Comparison of ENCODE assay signal across 10 cellular contexts in genomic region chr1:22780696-22781095, GRCh38.
DNase-seq lines count a peak whose midpoint lies in the region; ATAC-seq and TF ChIP-seq lines count a peak whose summit lies in the region.
"Had no signal": no experiment of that assay in that cellular context is flagged by ENCODE, and none has a peak within 500 bp of the region (broad histone marks: within the 10 kb centered on the region; RNA-seq: fewer than 3 reads in every experiment).

No MANE protein-coding gene starts in this region.

- no peaks in the 10 kb centered on the region for H3K36me3 ChIP-seq in Karpas-422 (ENCODE audit: insufficient read depth, low read length)
- H3K36me3 ChIP-seq in psoas muscle (ENCODE audit: insufficient read depth in 1 of 2, low read depth in 1 of 2): no peaks in the 10 kb centered on the region
- peaks cover 3% of the 10 kb centered on the region for H3K36me3 ChIP-seq in brain microvascular endothelial cell (replicated peaks)

- ATAC-seq in psoas muscle: peak; percentile 45 to 61 (median 54)

- DNase-seq in NCI-H2227 (lab: John Stamatoyannopoulos, UW; ENCODE audit: unreplicated experiment) (peak; percentile 41), NCI-H2227 treated with DMSO at 0.1 percent for 48 hours (lab: John Stamatoyannopoulos, UW) (no peak), Karpas-422 (peak; percentile 81), dermis blood vessel endothelial cell (peak; percentile 52), psoas muscle (no peak), brain microvascular endothelial cell (no peak), NCI-H146 treated with DMSO at 0.1 percent for 48 hours (lab: John Stamatoyannopoulos, UW; ENCODE audit: unreplicated experiment) (no peak), SHP77 (lab: John Stamatoyannopoulos, UW) (no peak)
- DNase-seq: KBM-7 had no signal

- no peaks in the 10 kb centered on the region for H4K20me1 ChIP-seq in Karpas-422 (ENCODE audit: insufficient read depth, low read depth, low read length)

- peaks cover 66% of the 10 kb centered on the region for H3K4me1 ChIP-seq in Karpas-422 (ENCODE audit: low read length)
- H3K4me1 ChIP-seq in psoas muscle: peaks cover 4% of the 10 kb centered on the region

- H3K79me2 ChIP-seq in Karpas-422 (ENCODE audit: low read length): no peaks in the 10 kb centered on the region

- no peak overlapping the region for H2AFZ ChIP-seq in Karpas-422 (ENCODE audit: low read length)

- TF ChIP-seq CTCF in psoas muscle (IDR thresholded peaks at IDR 0.05): no peak
- no peak for TF ChIP-seq CTCF in brain microvascular endothelial cell (IDR thresholded peaks at IDR 0.05; ENCODE audit: low read depth, low read length, missing control alignments)

- H3K27ac ChIP-seq in Karpas-422 (ENCODE audit: low read length) (no peak overlapping the region), psoas muscle (no peak overlapping the region), brain microvascular endothelial cell (no peak overlapping the region)
- H3K27ac ChIP-seq: cardiac muscle cell had no signal

- H3K9me2 ChIP-seq in Karpas-422 (replicated peaks; ENCODE audit: insufficient read depth, low read length): no peaks in the 10 kb centered on the region

- no peaks in the 10 kb centered on the region for H3K27me3 ChIP-seq in Karpas-422 (ENCODE audit: low read length)
- H3K27me3 ChIP-seq in psoas muscle (ENCODE audit: insufficient read depth in 3 of 3, low read length in 2 of 3): peaks cover 0 to 9% (median 1%) of the 10 kb centered on the region in 3 donors
- H3K27me3 ChIP-seq in brain microvascular endothelial cell (replicated peaks): no peaks in the 10 kb centered on the region
- H3K27me3 ChIP-seq: cardiac muscle cell had no signal

- in situ Hi-C loops in brain microvascular endothelial cell (cut with HindIII; ENCODE audit: low pct_ligation_motif_present, low sequenced_read_pairs): no loop called here

- intact Hi-C loops in psoas muscle (cut with DNase I): no loop called here

- 83 to 89% (median 85%) methylated on average over 14 of the region's 14 CpGs for WGBS in psoas muscle, 3 donors

- no peak overlapping the region for H3K4me3 ChIP-seq in Karpas-422 (ENCODE audit: low read length)
- H3K4me3 ChIP-seq in psoas muscle: no peak overlapping the region
- H3K4me3 ChIP-seq in brain microvascular endothelial cell (ENCODE audit: low read depth, low read length): no peak overlapping the region
- H3K4me3 ChIP-seq: cardiac muscle cell had no signal

- no peak overlapping the region for H3K9ac ChIP-seq in Karpas-422 (ENCODE audit: low read length)

- H3K9me3 ChIP-seq in Karpas-422 (ENCODE audit: low read length) (no peaks in the 10 kb centered on the region), psoas muscle (no peaks in the 10 kb centered on the region)

- no peak overlapping the region for H3K4me2 ChIP-seq in Karpas-422 (ENCODE audit: low read depth, low read length, poor library complexity, severe bottlenecking)

Comparison
In these comparisons a context has a peak if more than half of its experiments do, and no peak if none do; other contexts are left out.
1. DNase-seq: peak in NCI-H2227 (single experiment), Karpas-422 (single experiment) and dermis blood vessel endothelial cell (single experiment); none in NCI-H2227 treated with DMSO at 0.1 percent for 48 hours (single experiment), psoas muscle (0 of 2), brain microvascular endothelial cell (single experiment), NCI-H146 treated with DMSO at 0.1 percent for 48 hours (single experiment) and SHP77 (0 of 2).